1 cellular context compared by ENCODE assay signal in genomic region chr17:45277216-45277849, GRCh38.
TF ChIP-seq lines count a peak whose summit lies in the region.

No MANE protein-coding gene starts in this region.

TF ChIP-seq in HepG2, 621 proteins besides CTCF, POLR2A, EP300 and RAD21 (continued from another document and continues in another):
- 0 out of 2 replicates have a peak, but pooled peaks have one; percentile 65 for TF ChIP-seq ZNF598 (CRISPR knock-in tag; IDR thresholded peaks at IDR 0.05; ENCODE audit: borderline replicate concordance)
- no peak for TF ChIP-seq ZNF124 (CRISPR knock-in tag; IDR thresholded peaks at IDR 0.05)
- TF ChIP-seq SRSF4 (IDR thresholded peaks at IDR 0.05; ENCODE audit: low read depth, low read length, poor library complexity, severe bottlenecking) = no peak
- TF ChIP-seq ATF2 (CRISPR knock-in tag; IDR thresholded peaks at IDR 0.05) = no peak
- no peak for TF ChIP-seq MIER2 (CRISPR knock-in tag; IDR thresholded peaks at IDR 0.05)
- TF ChIP-seq POLR2AphosphoS2 (IDR thresholded peaks at IDR 0.05; ENCODE audit: low read depth, low read length) = no peak
- no peak for TF ChIP-seq CEBPB (IDR thresholded peaks at IDR 0.05; ENCODE audit: borderline replicate concordance, low read depth, low read length)
- TF ChIP-seq, protein P1, sequence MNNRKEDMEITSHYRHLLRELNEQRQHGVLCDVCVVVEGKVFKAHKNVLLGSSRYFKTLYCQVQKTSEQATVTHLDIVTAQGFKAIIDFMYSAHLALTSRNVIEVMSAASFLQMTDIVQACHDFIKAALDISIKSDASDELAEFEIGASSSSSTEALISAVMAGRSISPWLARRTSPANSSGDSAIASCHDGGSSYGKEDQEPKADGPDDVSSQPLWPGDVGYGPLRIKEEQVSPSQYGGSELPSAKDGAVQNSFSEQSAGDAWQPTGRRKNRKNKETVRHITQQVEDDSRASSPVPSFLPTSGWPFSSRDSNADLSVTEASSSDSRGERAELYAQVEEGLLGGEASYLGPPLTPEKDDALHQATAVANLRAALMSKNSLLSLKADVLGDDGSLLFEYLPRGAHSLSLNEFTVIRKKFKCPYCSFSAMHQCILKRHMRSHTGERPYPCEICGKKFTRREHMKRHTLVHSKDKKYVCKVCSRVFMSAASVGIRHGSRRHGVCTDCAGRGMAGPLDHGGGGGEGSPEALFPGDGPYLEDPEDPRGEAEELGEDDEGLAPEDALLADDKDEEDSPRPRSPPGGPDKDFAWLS (CRISPR knock-in tag; IDR thresholded peaks at IDR 0.05; ENCODE audit: borderline replicate concordance) = no peak
- TF ChIP-seq TMF1 (CRISPR knock-in tag; IDR thresholded peaks at IDR 0.05; ENCODE audit: low read depth) = no peak
- TF ChIP-seq YEATS2 (CRISPR knock-in tag; IDR thresholded peaks at IDR 0.05; ENCODE audit: borderline replicate concordance) = no peak
- TF ChIP-seq MATR3 (CRISPR knock-in tag; IDR thresholded peaks at IDR 0.05) = no peak
- no peak for TF ChIP-seq ZNF10 (CRISPR knock-in tag; IDR thresholded peaks at IDR 0.05; ENCODE audit: borderline replicate concordance, low read depth)
- TF ChIP-seq ZNF235 (CRISPR knock-in tag; IDR thresholded peaks at IDR 0.05; ENCODE audit: borderline replicate concordance) = peak; percentile 30; the same call in 1 of the 2 replicates
- TF ChIP-seq TEAD3 (CRISPR knock-in tag; optimal IDR thresholded peaks at IDR 0.05; ENCODE audit: borderline replicate concordance) = peak; percentile 61
- no peak for TF ChIP-seq SRY (CRISPR knock-in tag; IDR thresholded peaks at IDR 0.05)
- TF ChIP-seq HOXA5 (CRISPR knock-in tag; IDR thresholded peaks at IDR 0.05) = 0 out of 2 replicates have a peak, but pooled peaks have one; percentile 58
- no peak for TF ChIP-seq XBP1 (CRISPR knock-in tag; IDR thresholded peaks at IDR 0.05)
- TF ChIP-seq JDP2 (CRISPR knock-in tag; IDR thresholded peaks at IDR 0.05; ENCODE audit: borderline replicate concordance) = no peak
- no peak for TF ChIP-seq SMYD3 (CRISPR knock-in tag; IDR thresholded peaks at IDR 0.05)
- no peak for TF ChIP-seq SIN3A (IDR thresholded peaks at IDR 0.05; ENCODE audit: borderline replicate concordance, low read depth, low read length)
- peak; percentile 78 for TF ChIP-seq TGIF2 (CRISPR knock-in tag; IDR thresholded peaks at IDR 0.05)
- TF ChIP-seq, protein P2, sequence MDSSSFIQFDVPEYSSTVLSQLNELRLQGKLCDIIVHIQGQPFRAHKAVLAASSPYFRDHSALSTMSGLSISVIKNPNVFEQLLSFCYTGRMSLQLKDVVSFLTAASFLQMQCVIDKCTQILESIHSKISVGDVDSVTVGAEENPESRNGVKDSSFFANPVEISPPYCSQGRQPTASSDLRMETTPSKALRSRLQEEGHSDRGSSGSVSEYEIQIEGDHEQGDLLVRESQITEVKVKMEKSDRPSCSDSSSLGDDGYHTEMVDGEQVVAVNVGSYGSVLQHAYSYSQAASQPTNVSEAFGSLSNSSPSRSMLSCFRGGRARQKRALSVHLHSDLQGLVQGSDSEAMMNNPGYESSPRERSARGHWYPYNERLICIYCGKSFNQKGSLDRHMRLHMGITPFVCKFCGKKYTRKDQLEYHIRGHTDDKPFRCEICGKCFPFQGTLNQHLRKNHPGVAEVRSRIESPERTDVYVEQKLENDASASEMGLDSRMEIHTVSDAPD (CRISPR knock-in tag; IDR thresholded peaks at IDR 0.05) = peak; percentile 95
- TF ChIP-seq THAP7 (CRISPR knock-in tag; IDR thresholded peaks at IDR 0.05) = no peak
- no peak for TF ChIP-seq HNRNPUL1 (IDR thresholded peaks at IDR 0.05; ENCODE audit: low read depth, low read length)
- TF ChIP-seq ZMAT5 (CRISPR knock-in tag; IDR thresholded peaks at IDR 0.05; ENCODE audit: borderline replicate concordance, low read depth) = no peak
- no peak for TF ChIP-seq ZNF337 (CRISPR knock-in tag; IDR thresholded peaks at IDR 0.05; ENCODE audit: borderline replicate concordance, low read depth)
- no peak for TF ChIP-seq NCOA5 (CRISPR knock-in tag; IDR thresholded peaks at IDR 0.05)
- no peak for TF ChIP-seq AHR (CRISPR knock-in tag; IDR thresholded peaks at IDR 0.05)
- TF ChIP-seq ZNF441 (CRISPR knock-in tag; IDR thresholded peaks at IDR 0.05; ENCODE audit: borderline replicate concordance) = no peak
- no peak for TF ChIP-seq TRIM22 (IDR thresholded peaks at IDR 0.05)
- no peak for TF ChIP-seq HNF1A (IDR thresholded peaks at IDR 0.05; ENCODE audit: low read depth)
- no peak for TF ChIP-seq HNF1A (CRISPR knock-in tag; IDR thresholded peaks at IDR 0.05; ENCODE audit: borderline replicate concordance)
- no peak for TF ChIP-seq ZNF326 (CRISPR knock-in tag; IDR thresholded peaks at IDR 0.05; ENCODE audit: borderline replicate concordance)
- TF ChIP-seq ZBTB21 (CRISPR knock-in tag; IDR thresholded peaks at IDR 0.05) = no peak
- no peak for TF ChIP-seq HDAC1 (CRISPR knock-in tag; IDR thresholded peaks at IDR 0.05)
- no peak for TF ChIP-seq ADNP (CRISPR knock-in tag; IDR thresholded peaks at IDR 0.05)
- peak; percentile 52; the same call in 1 of the 2 replicates for TF ChIP-seq THAP11 (CRISPR knock-in tag; IDR thresholded peaks at IDR 0.05)
- no peak for TF ChIP-seq SP140L (CRISPR knock-in tag; IDR thresholded peaks at IDR 0.05; ENCODE audit: borderline replicate concordance)
- no peak for TF ChIP-seq ZNF367 (CRISPR knock-in tag; IDR thresholded peaks at IDR 0.05; ENCODE audit: borderline replicate concordance)
- peak; percentile 11; the same call in 1 of the 2 replicates for TF ChIP-seq HNF4G (IDR thresholded peaks at IDR 0.05; ENCODE audit: borderline replicate concordance, low read depth, low read length)
- TF ChIP-seq HNF4G (CRISPR knock-in tag; IDR thresholded peaks at IDR 0.05; ENCODE audit: borderline replicate concordance, low read depth) = no peak
- TF ChIP-seq EED (CRISPR knock-in tag; IDR thresholded peaks at IDR 0.05) = no peak
- no peak for TF ChIP-seq SMAD1 (CRISPR knock-in tag; IDR thresholded peaks at IDR 0.05; ENCODE audit: borderline replicate concordance, low read depth)
- TF ChIP-seq, protein P3, sequence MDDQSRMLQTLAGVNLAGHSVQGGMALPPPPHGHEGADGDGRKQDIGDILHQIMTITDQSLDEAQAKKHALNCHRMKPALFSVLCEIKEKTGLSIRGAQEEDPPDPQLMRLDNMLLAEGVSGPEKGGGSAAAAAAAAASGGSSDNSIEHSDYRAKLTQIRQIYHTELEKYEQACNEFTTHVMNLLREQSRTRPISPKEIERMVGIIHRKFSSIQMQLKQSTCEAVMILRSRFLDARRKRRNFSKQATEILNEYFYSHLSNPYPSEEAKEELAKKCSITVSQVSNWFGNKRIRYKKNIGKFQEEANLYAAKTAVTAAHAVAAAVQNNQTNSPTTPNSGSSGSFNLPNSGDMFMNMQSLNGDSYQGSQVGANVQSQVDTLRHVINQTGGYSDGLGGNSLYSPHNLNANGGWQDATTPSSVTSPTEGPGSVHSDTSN (CRISPR knock-in tag; IDR thresholded peaks at IDR 0.05; ENCODE audit: borderline replicate concordance) = no peak
- TF ChIP-seq ZNF780A (CRISPR knock-in tag; IDR thresholded peaks at IDR 0.05) = no peak
- no peak for TF ChIP-seq ZNF839 (CRISPR knock-in tag; IDR thresholded peaks at IDR 0.05; ENCODE audit: borderline replicate concordance)
- TF ChIP-seq ZNF660 (CRISPR knock-in tag; IDR thresholded peaks at IDR 0.05; ENCODE audit: borderline replicate concordance, low read depth) = no peak
- TF ChIP-seq, protein P4, sequence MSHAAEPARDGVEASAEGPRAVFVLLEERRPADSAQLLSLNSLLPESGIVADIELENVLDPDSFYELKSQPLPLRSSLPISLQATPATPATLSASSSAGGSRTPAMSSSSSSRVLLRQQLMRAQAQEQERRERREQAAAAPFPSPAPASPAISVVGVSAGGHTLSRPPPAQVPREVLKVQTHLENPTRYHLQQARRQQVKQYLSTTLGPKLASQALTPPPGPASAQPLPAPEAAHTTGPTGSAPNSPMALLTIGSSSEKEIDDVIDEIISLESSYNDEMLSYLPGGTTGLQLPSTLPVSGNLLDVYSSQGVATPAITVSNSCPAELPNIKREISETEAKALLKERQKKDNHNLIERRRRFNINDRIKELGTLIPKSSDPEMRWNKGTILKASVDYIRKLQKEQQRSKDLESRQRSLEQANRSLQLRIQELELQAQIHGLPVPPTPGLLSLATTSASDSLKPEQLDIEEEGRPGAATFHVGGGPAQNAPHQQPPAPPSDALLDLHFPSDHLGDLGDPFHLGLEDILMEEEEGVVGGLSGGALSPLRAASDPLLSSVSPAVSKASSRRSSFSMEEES (CRISPR knock-in tag; IDR thresholded peaks at IDR 0.05) = no peak
